15 cellular contexts compared by ENCODE assay signal in genomic region chr5:118042076-118042475, GRCh38.
DNase-seq lines count a peak whose midpoint lies in the region; ATAC-seq and TF ChIP-seq lines count a peak whose summit lies in the region.
"Had no signal": no experiment of that assay in that cellular context is flagged by ENCODE, and none has a peak within 500 bp of the region (broad histone marks: within the 10 kb centered on the region; RNA-seq: fewer than 3 reads in every experiment).

No MANE protein-coding gene starts in this region.

- H3K9me3 ChIP-seq in cardiac muscle cell (ENCODE audit: low read depth) (no peaks in the 10 kb centered on the region), RWPE2 (ENCODE audit: severe bottlenecking) (peaks cover 2% of the 10 kb centered on the region)
- H3K9me3 ChIP-seq: SJSA1 had no signal

- no peaks in the 10 kb centered on the region for H3K9me3 Mint-ChIP-seq in activated CD4-positive, alpha-beta T cell treated with anti-CD3 and anti-CD28 coated beads, Interleukin-2, amount 10 ng/mL, durations not matched to agents 24 days and 14 days

- H3K27me3 ChIP-seq in cardiac muscle cell = no peaks in the 10 kb centered on the region
- peaks cover 17% of the 10 kb centered on the region for H3K27me3 ChIP-seq in RWPE2 (ENCODE audit: insufficient read depth, poor library complexity, severe bottlenecking)
- H3K27me3 ChIP-seq: SJSA1, transverse colon had no signal

- no peak overlapping the region for H3K4me3 Mint-ChIP-seq in activated CD4-positive, alpha-beta T cell treated with anti-CD3 and anti-CD28 coated beads, Interleukin-2, amount 10 ng/mL, durations not matched to agents 24 days and 14 days
- H3K4me3 Mint-ChIP-seq: activated CD4-positive, alpha-beta memory T cell treated with anti-CD3 and anti-CD28 coated beads for 36 hours had no signal

- H3K27ac Mint-ChIP-seq in activated CD4-positive, alpha-beta T cell treated with anti-CD3 and anti-CD28 coated beads, Interleukin-2, amount 10 ng/mL, durations not matched to agents 24 days and 14 days = no peak overlapping the region
- H3K27ac Mint-ChIP-seq: activated CD4-positive, alpha-beta memory T cell treated with anti-CD3 and anti-CD28 coated beads for 36 hours had no signal

- DNase-seq in cardiac muscle cell (ENCODE audit: low read depth in 1 of 2, low spot score in 1 of 2) (peak in 1 of 2 donors; percentile 7), cardiac septum (ENCODE audit: low spot score) (no peak), RWPE2 (ENCODE audit: low spot score) (no peak), fibroblast of villous mesenchyme (ENCODE audit: low read depth) (no peak), superior temporal gyrus (ENCODE audit: extremely low spot score) (peak; percentile 66), Ammon's horn (ENCODE audit: low spot score) (no peak), amniotic stem cell (lab: John Stamatoyannopoulos, UW) (no peak)
- DNase-seq in activated CD4-positive, alpha-beta T cell treated with anti-CD3 and anti-CD28 coated beads, Interleukin-2, amount 10 ng/mL, durations not matched to agents 24 days and 14 days = no peak
- DNase-seq: activated CD4-positive, alpha-beta memory T cell treated with anti-CD3 and anti-CD28 coated beads for 36 hours; aorta; mammary epithelial cell; NCI-H226; stimulated activated CD4-positive, alpha-beta T cell treated with anti-CD3 and anti-CD28 coated beads, Interleukin-4, amount 100 ng/mL, for 24 hours; transverse colon had no signal

- no peak for ATAC-seq in RWPE2 (ENCODE audit: low read depth)

- H3K36me3 Mint-ChIP-seq in activated CD4-positive, alpha-beta T cell treated with anti-CD3 and anti-CD28 coated beads, Interleukin-2, amount 10 ng/mL, durations not matched to agents 24 days and 14 days (ENCODE audit: low read depth) = no peaks in the 10 kb centered on the region
- H3K36me3 Mint-ChIP-seq: activated CD4-positive, alpha-beta memory T cell treated with anti-CD3 and anti-CD28 coated beads for 36 hours had no signal

- H3K36me3 ChIP-seq in cardiac muscle cell (no peaks in the 10 kb centered on the region), RWPE2 (ENCODE audit: low read depth) (no peaks in the 10 kb centered on the region)
- H3K36me3 ChIP-seq: SJSA1, transverse colon had no signal

- H3K27ac ChIP-seq in cardiac muscle cell (no peak overlapping the region), RWPE2 (ENCODE audit: poor library complexity, severe bottlenecking) (no peak overlapping the region)
- H3K27ac ChIP-seq: SJSA1, transverse colon had no signal

- no peaks in the 10 kb centered on the region for H3K4me1 Mint-ChIP-seq in activated CD4-positive, alpha-beta T cell treated with anti-CD3 and anti-CD28 coated beads, Interleukin-2, amount 10 ng/mL, durations not matched to agents 24 days and 14 days

- H3K4me3 ChIP-seq in cardiac muscle cell (no peak overlapping the region), RWPE2 (ENCODE audit: severe bottlenecking) (no peak overlapping the region), fibroblast of villous mesenchyme (ENCODE audit: low read depth, low read length) (no peak overlapping the region)
- H3K4me3 ChIP-seq: SJSA1, transverse colon had no signal

- no peaks in the 10 kb centered on the region for H3K4me1 ChIP-seq in cardiac muscle cell (ENCODE audit: low read depth)
- H3K4me1 ChIP-seq in RWPE2 (ENCODE audit: insufficient read depth, poor library complexity, severe bottlenecking) = no peaks in the 10 kb centered on the region
- H3K4me1 ChIP-seq: SJSA1, transverse colon had no signal

- intact Hi-C loops in cardiac septum (cut with DNase I) = no loop called here
- intact Hi-C loops in activated CD4-positive, alpha-beta T cell treated with anti-CD3 and anti-CD28 coated beads, Interleukin-2, amount 10 ng/mL, durations not matched to agents 24 days and 14 days (cut with micrococcal nuclease) = no loop called here

- no peaks in the 10 kb centered on the region for H3K27me3 Mint-ChIP-seq in activated CD4-positive, alpha-beta T cell treated with anti-CD3 and anti-CD28 coated beads, Interleukin-2, amount 10 ng/mL, durations not matched to agents 24 days and 14 days
- H3K27me3 Mint-ChIP-seq: activated CD4-positive, alpha-beta memory T cell treated with anti-CD3 and anti-CD28 coated beads for 36 hours had no signal

- TF ChIP-seq CTCF in cardiac muscle cell (IDR thresholded peaks at IDR 0.05; ENCODE audit: low read depth, low read length) (peak; percentile 17), RWPE2 (IDR thresholded peaks at IDR 0.05; ENCODE audit: poor library complexity, severe bottlenecking) (peak; percentile 20), fibroblast of villous mesenchyme (IDR thresholded peaks at IDR 0.05; ENCODE audit: insufficient read depth, low read depth, low read length) (peak; percentile 26)
